8 cellular contexts compared by ENCODE assay signal in genomic region chr12:12350868-12351463, GRCh38. TPM values are rescaled to one million over a fixed set of nuclear protein-coding genes. Genes with fewer than 3 reads are reported as not detected.
DNase-seq lines count a peak whose midpoint lies in the region; ATAC-seq and TF ChIP-seq lines count a peak whose summit lies in the region.

No MANE protein-coding gene starts in this region.

- no peaks in the 10 kb centered on the region for H3K9me3 ChIP-seq in left ventricle myocardium inferior (replicated peaks)
- no peaks in the 10 kb centered on the region for H3K9me3 ChIP-seq in uterus

- intact Hi-C loops in left ventricle myocardium inferior (cut with micrococcal nuclease) = no loop called here
- intact Hi-C loops in left ventricle myocardium superior (cut with micrococcal nuclease) = no loop called here
- intact Hi-C loops in uterus (cut with DNase I; ENCODE audit: low total_unique reads) = no loop called here

- H3K4me1 Mint-ChIP-seq in activated naive CD8-positive, alpha-beta T cell treated with anti-CD3 and anti-CD28 coated beads, Interleukin-2, amount 10 ng/mL, durations not matched to agents 7 days and 5 days = peaks cover 23% of the 10 kb centered on the region

- H3K27ac Mint-ChIP-seq in activated naive CD8-positive, alpha-beta T cell treated with anti-CD3 and anti-CD28 coated beads, Interleukin-2, amount 10 ng/mL, durations not matched to agents 7 days and 5 days = no peak overlapping the region

- TF ChIP-seq POLR2A in uterus (IDR thresholded peaks at IDR 0.05) = no peak

- H3K4me1 ChIP-seq in left ventricle myocardium inferior (peaks cover 19% of the 10 kb centered on the region), uterus (no peaks in the 10 kb centered on the region)

- H3K27ac ChIP-seq in left ventricle myocardium inferior (replicated peaks) (no peak overlapping the region), uterus (peak overlapping the region; percentile 82 to 83)

- ATAC-seq in left ventricle myocardium superior (no peak), left lobe of liver (peak; percentile 48), GM18517 (IDR thresholded peaks at IDR 0.05; ENCODE audit: unreplicated experiment) (no peak)
- no peak for ATAC-seq in activated naive CD8-positive, alpha-beta T cell treated with anti-CD3 and anti-CD28 coated beads, Interleukin-2, amount 10 ng/mL, durations not matched to agents 7 days and 5 days (ENCODE audit: low read depth)

- POLR2A ChIA-PET in activated naive CD8-positive, alpha-beta T cell treated with anti-CD3 and anti-CD28 coated beads, Interleukin-2, amount 10 ng/mL, durations not matched to agents 7 days and 5 days (lab: Charles Lee) = interaction anchor here (0.6 to 1.0 kb wide), 2 partner anchors 9 to 14 kb away, joined by 3 read pairs; no protein-coding TSS in a partner anchor

- H3K4me3 Mint-ChIP-seq in activated naive CD8-positive, alpha-beta T cell treated with anti-CD3 and anti-CD28 coated beads, Interleukin-2, amount 10 ng/mL, durations not matched to agents 7 days and 5 days = peak overlapping the region; percentile 75

- TF ChIP-seq CTCF in left ventricle myocardium inferior (IDR thresholded peaks at IDR 0.05; ENCODE audit: borderline replicate concordance) = no peak
- no peak for TF ChIP-seq CTCF in uterus (IDR thresholded peaks at IDR 0.05)

- H3K36me3 Mint-ChIP-seq in activated naive CD8-positive, alpha-beta T cell treated with anti-CD3 and anti-CD28 coated beads, Interleukin-2, amount 10 ng/mL, durations not matched to agents 7 days and 5 days = no peaks in the 10 kb centered on the region

- H3K36me3 ChIP-seq in left ventricle myocardium inferior (no peaks in the 10 kb centered on the region), uterus (no peaks in the 10 kb centered on the region)

- H3K27me3 ChIP-seq in left ventricle myocardium inferior (ENCODE audit: low read depth) (no peaks in the 10 kb centered on the region), uterus (no peaks in the 10 kb centered on the region)

- H3K9me3 Mint-ChIP-seq in activated naive CD8-positive, alpha-beta T cell treated with anti-CD3 and anti-CD28 coated beads, Interleukin-2, amount 10 ng/mL, durations not matched to agents 7 days and 5 days = no peaks in the 10 kb centered on the region

- peaks cover 4% of the 10 kb centered on the region for H3K27me3 Mint-ChIP-seq in activated naive CD8-positive, alpha-beta T cell treated with anti-CD3 and anti-CD28 coated beads, Interleukin-2, amount 10 ng/mL, durations not matched to agents 7 days and 5 days

- DNase-seq in left ventricle myocardium inferior (no peak), left ventricle myocardium superior (no peak), left lobe of liver (ENCODE audit: low spot score) (no peak), uterus (no peak), COR-L47 (lab: John Stamatoyannopoulos, UW) (no peak), AG20443 (ENCODE audit: low spot score) (no peak)
- no peak for DNase-seq in activated naive CD8-positive, alpha-beta T cell treated with anti-CD3 and anti-CD28 coated beads, Interleukin-2, amount 10 ng/mL, durations not matched to agents 7 days and 5 days

- H3K4me3 ChIP-seq in left ventricle myocardium inferior = peak overlapping the region; percentile 95
- H3K4me3 ChIP-seq in uterus = no peak overlapping the region

RNA-seq across cellular contexts. Expression of gene MANSC1, which starts 0.9 kb away (rescaled TPM):
- total RNA-seq in left ventricle myocardium inferior (8.7 TPM), left ventricle myocardium superior (8.4 TPM), left lobe of liver (6.6 TPM), uterus (10 to 100 TPM in 2 of 4 donors, 1 to 10 TPM in 2; 5.1 to 34.4 (median 16.9) TPM)
- under 1 TPM in 1 of 2 experiments, not detected in 1; 0.20 TPM for total RNA-seq in activated naive CD8-positive, alpha-beta T cell treated with anti-CD3 and anti-CD28 coated beads, Interleukin-2, amount 10 ng/mL, durations not matched to agents 7 days and 5 days

RNA-seq across cellular contexts. Expression of gene BORCS5, which starts 5.9 kb away (rescaled TPM):
- total RNA-seq in left ventricle myocardium inferior (8.7 TPM), left ventricle myocardium superior (9.3 TPM), left lobe of liver (8.3 TPM), uterus (10 to 100 TPM in 3 of 4 donors, under 1 TPM in 1; 0.51 to 87.1 (median 17.9) TPM)
- total RNA-seq in activated naive CD8-positive, alpha-beta T cell treated with anti-CD3 and anti-CD28 coated beads, Interleukin-2, amount 10 ng/mL, durations not matched to agents 7 days and 5 days = 10 to 100 TPM; 20.1 to 21.8 TPM
